ENCODE assay signal across 9 cellular contexts in genomic region chr6:70666726-70667125, GRCh38. TPM values are rescaled to one million over a fixed set of nuclear protein-coding genes. Genes with fewer than 3 reads are reported as not detected.
A peak's percentile ranks its signal among the peaks of the same experiment; 100 is the strongest.
DNase-seq lines count a peak whose midpoint lies in the region; ATAC-seq and TF ChIP-seq lines count a peak whose summit lies in the region.
"Had no signal": no experiment of that assay in that cellular context is flagged by ENCODE, and none has a peak within 500 bp of the region (broad histone marks: within the 10 kb centered on the region; RNA-seq: fewer than 3 reads in every experiment).

No MANE protein-coding gene starts in this region.

- H3K4me3 Mint-ChIP-seq in CD8-positive, alpha-beta memory T cell, result peak overlapping the region; percentile 54 to 93 (median 86)

- TF ChIP-seq CTCF in NB4 (IDR thresholded peaks at IDR 0.05; ENCODE audit: low read depth, low read length), result no peak
- TF ChIP-seq CTCF in coronary artery (IDR thresholded peaks at IDR 0.05), result no peak
- TF ChIP-seq CTCF in parathyroid adenoma (IDR thresholded peaks at IDR 0.05), result no peak

- no peaks in the 10 kb centered on the region for H3K27me3 ChIP-seq in CD8-positive, alpha-beta memory T cell (ENCODE audit: insufficient read depth, low read length, poor library complexity, severe bottlenecking)
- no peaks in the 10 kb centered on the region for H3K27me3 ChIP-seq in parathyroid adenoma (ENCODE audit: control insufficient read depth, insufficient read depth, low read length)

- POLR2A ChIA-PET in CD8-positive, alpha-beta memory T cell (lab: Charles Lee), result no interaction called here

- no peak overlapping the region for H3K9ac ChIP-seq in parathyroid adenoma

- H3K79me2 ChIP-seq in parathyroid adenoma, result peaks cover 17% of the 10 kb centered on the region

- no peak for TF ChIP-seq POLR2A in NB4 (IDR thresholded peaks at IDR 0.05; ENCODE audit: extremely low read depth, insufficient read length)

- no peak for DNase-seq in CD8-positive, alpha-beta memory T cell
- DNase-seq in NB4 (ENCODE audit: low read depth) (peak; percentile 34), coronary artery (ENCODE audit: low spot score) (no peak), NCI-H69 (lab: John Stamatoyannopoulos, UW) (no peak), SKM-1 treated with dmso at 0.1 percent for 144 hours (lab: John Stamatoyannopoulos, UW; ENCODE audit: unreplicated experiment) (no peak)
- no peak for DNase-seq in stimulated activated CD4-positive, alpha-beta T cell treated with anti-CD3 and anti-CD28 coated beads, Interleukin-1b, Interleukin-23, amount 100 ng/mL, for 48 hours
- DNase-seq: left colon had no signal

- H3K4me1 ChIP-seq in CD8-positive, alpha-beta memory T cell (ENCODE audit: insufficient read depth, low read length), result peaks cover 32% of the 10 kb centered on the region
- no peaks in the 10 kb centered on the region for H3K4me1 ChIP-seq in parathyroid adenoma

- ATAC-seq in HG03280 (IDR thresholded peaks at IDR 0.05; ENCODE audit: unreplicated experiment), result no peak

- H3K9me3 Mint-ChIP-seq in CD8-positive, alpha-beta memory T cell, result peaks cover 0 to 2% (median 0%) of the 10 kb centered on the region in 5 donors

- peaks cover 40 to 45% (median 41%) of the 10 kb centered on the region in 3 donors for H3K4me1 Mint-ChIP-seq in CD8-positive, alpha-beta memory T cell

- CTCF ChIA-PET in CD8-positive, alpha-beta memory T cell (lab: Charles Lee), result interaction anchor here (1.2 to 1.8 kb wide), 2 partner anchors 14 to 218 kb away, joined by 3 to 8 read pairs; no protein-coding TSS in a partner anchor

- peak overlapping the region; percentile 94 for H2AFZ ChIP-seq in parathyroid adenoma

- H3K4me3 ChIP-seq in CD8-positive, alpha-beta memory T cell (ENCODE audit: low read length), result peak overlapping the region; percentile 58
- H3K4me3 ChIP-seq in NB4 (ENCODE audit: low read depth, low read length) (no peak overlapping the region), coronary artery (peak overlapping the region; percentile 88), parathyroid adenoma (ENCODE audit: low read depth, low read length) (no peak overlapping the region)

- no peaks in the 10 kb centered on the region for H3K36me3 ChIP-seq in CD8-positive, alpha-beta memory T cell (ENCODE audit: insufficient read depth, low read length)
- no peaks in the 10 kb centered on the region for H3K36me3 ChIP-seq in parathyroid adenoma (ENCODE audit: control insufficient read depth, insufficient read depth, low read length)

- H3K27ac Mint-ChIP-seq in CD8-positive, alpha-beta memory T cell, result peak overlapping the region in 7 of 8 donors; percentile 85 to 98 (median 92)

- peaks cover 0 to 6% (median 6%) of the 10 kb centered on the region in 3 donors for H3K36me3 Mint-ChIP-seq in CD8-positive, alpha-beta memory T cell

- H3K9me3 ChIP-seq in CD8-positive, alpha-beta memory T cell (ENCODE audit: low read length), result no peaks in the 10 kb centered on the region
- H3K9me3 ChIP-seq in parathyroid adenoma (ENCODE audit: control insufficient read depth, low read length), result no peaks in the 10 kb centered on the region

- H3K27me3 Mint-ChIP-seq in CD8-positive, alpha-beta memory T cell, result peaks cover 0 to 8% of the 10 kb centered on the region in 2 donors

- no peak overlapping the region for H3K27ac ChIP-seq in CD8-positive, alpha-beta memory T cell (ENCODE audit: low read depth, low read length)
- H3K27ac ChIP-seq in coronary artery (peak overlapping the region in 1 of 2 donors; percentile 91), parathyroid adenoma (peak overlapping the region; percentile 84)

- H3K4me2 ChIP-seq in parathyroid adenoma (ENCODE audit: low read length), result peak overlapping the region; percentile 79

RNA-seq across cellular contexts. Expression of gene SMAP1, which starts 1.0 kb away (rescaled TPM):
- total RNA-seq in CD8-positive, alpha-beta memory T cell, result 10 to 100 TPM; 20.1 to 23.8 TPM
- polyA plus RNA-seq in CD8-positive, alpha-beta memory T cell, result 29.8 TPM

Comparison
In these comparisons a context has a peak if more than half of its experiments do, and no peak if none do; other contexts are left out.
1. H3K4me3 ChIP-seq: peak in CD8-positive, alpha-beta memory T cell (single experiment) and coronary artery (single experiment); none in NB4 (single experiment) and parathyroid adenoma (single experiment).